ENCODE assay signal across 1 cellular context in the genomic region with DNA sequence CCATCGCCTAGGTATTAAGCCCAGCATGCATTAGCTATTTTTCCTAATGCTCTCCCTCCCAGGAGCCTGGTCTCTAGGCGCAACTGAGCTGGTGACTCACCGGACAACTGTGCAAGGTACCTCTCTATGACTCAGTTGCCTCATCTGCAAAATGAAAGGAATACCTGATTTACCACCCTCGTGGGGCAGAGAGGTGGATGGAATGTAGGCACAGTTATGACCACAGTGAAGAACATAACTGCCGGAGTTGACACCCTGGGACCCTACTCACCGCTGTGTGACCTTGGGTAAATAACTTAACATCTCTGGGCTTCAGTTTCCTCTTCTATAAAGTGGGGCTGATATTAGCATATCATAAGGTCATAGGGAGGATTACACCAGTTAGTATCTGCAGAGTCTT.
TF ChIP-seq lines count a peak whose summit lies in the region.

No MANE protein-coding gene starts in this region.

TF ChIP-seq in SK-N-SH, 30 proteins besides CTCF, POLR2A, EP300 and RAD21 (continued from another document):
- TF ChIP-seq, protein P1, sequence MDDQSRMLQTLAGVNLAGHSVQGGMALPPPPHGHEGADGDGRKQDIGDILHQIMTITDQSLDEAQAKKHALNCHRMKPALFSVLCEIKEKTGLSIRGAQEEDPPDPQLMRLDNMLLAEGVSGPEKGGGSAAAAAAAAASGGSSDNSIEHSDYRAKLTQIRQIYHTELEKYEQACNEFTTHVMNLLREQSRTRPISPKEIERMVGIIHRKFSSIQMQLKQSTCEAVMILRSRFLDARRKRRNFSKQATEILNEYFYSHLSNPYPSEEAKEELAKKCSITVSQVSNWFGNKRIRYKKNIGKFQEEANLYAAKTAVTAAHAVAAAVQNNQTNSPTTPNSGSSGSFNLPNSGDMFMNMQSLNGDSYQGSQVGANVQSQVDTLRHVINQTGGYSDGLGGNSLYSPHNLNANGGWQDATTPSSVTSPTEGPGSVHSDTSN (IDR thresholded peaks at IDR 0.05) = no peak
- TF ChIP-seq, protein P2, sequence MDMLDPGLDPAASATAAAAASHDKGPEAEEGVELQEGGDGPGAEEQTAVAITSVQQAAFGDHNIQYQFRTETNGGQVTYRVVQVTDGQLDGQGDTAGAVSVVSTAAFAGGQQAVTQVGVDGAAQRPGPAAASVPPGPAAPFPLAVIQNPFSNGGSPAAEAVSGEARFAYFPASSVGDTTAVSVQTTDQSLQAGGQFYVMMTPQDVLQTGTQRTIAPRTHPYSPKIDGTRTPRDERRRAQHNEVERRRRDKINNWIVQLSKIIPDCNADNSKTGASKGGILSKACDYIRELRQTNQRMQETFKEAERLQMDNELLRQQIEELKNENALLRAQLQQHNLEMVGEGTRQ (IDR thresholded peaks at IDR 0.05; ENCODE audit: borderline replicate concordance, low read depth, low read length) = no peak
- TF ChIP-seq TAF1 (IDR thresholded peaks at IDR 0.05; ENCODE audit: borderline replicate concordance, low read depth, low read length) = no peak
- no peak for TF ChIP-seq TCF12 (IDR thresholded peaks at IDR 0.05)
- TF ChIP-seq NFIC (IDR thresholded peaks at IDR 0.05; ENCODE audit: borderline replicate concordance) = no peak
- TF ChIP-seq YY1 (IDR thresholded peaks at IDR 0.05; ENCODE audit: low read depth) = no peak
- no peak for TF ChIP-seq GABPA (IDR thresholded peaks at IDR 0.05; ENCODE audit: low read depth)
- no peak for TF ChIP-seq RFX5 (IDR thresholded peaks at IDR 0.05; ENCODE audit: low read length)
- TF ChIP-seq, protein P3, sequence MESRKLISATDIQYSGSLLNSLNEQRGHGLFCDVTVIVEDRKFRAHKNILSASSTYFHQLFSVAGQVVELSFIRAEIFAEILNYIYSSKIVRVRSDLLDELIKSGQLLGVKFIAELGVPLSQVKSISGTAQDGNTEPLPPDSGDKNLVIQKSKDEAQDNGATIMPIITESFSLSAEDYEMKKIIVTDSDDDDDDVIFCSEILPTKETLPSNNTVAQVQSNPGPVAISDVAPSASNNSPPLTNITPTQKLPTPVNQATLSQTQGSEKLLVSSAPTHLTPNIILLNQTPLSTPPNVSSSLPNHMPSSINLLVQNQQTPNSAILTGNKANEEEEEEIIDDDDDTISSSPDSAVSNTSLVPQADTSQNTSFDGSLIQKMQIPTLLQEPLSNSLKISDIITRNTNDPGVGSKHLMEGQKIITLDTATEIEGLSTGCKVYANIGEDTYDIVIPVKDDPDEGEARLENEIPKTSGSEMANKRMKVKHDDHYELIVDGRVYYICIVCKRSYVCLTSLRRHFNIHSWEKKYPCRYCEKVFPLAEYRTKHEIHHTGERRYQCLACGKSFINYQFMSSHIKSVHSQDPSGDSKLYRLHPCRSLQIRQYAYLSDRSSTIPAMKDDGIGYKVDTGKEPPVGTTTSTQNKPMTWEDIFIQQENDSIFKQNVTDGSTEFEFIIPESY (IDR thresholded peaks at IDR 0.05; ENCODE audit: borderline replicate concordance, low read depth) = no peak
- TF ChIP-seq MXI1 (IDR thresholded peaks at IDR 0.05; ENCODE audit: low read depth, low read length) = no peak
- TF ChIP-seq CHD2 (IDR thresholded peaks at IDR 0.05; ENCODE audit: low read length, partially characterized antibody) = no peak
- TF ChIP-seq RXRA (IDR thresholded peaks at IDR 0.05; ENCODE audit: borderline replicate concordance, low read depth) = no peak
- TF ChIP-seq FOSL2 (IDR thresholded peaks at IDR 0.05; ENCODE audit: borderline replicate concordance, low read depth) = no peak
- TF ChIP-seq POLR2AphosphoS5 (IDR thresholded peaks at IDR 0.05; ENCODE audit: low read depth, low read length) = no peak
TF ChIP-seq in SK-N-SH: peak in this region for 0.
